ENCODE assay signal across 12 cellular contexts in the genomic region with DNA sequence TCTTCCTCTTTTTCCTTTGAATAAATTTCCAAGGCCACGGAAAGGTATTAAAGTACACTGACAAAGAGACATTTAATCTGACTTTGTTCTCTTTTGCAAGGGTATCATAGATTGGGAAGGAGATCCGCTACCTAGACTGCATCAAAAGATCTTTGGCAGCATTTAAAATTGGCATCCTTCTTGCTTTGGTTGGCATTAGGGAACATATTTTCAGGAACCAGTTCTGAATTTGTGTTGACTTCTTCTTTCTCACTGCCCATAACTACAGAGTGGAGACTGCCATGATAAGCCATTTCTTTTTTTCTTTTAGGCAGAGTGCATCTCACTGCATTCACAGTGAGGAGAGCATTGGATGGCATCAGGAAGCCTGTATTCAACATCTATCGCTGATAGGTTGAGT.
DNase-seq lines count a peak whose midpoint lies in the region; ATAC-seq and TF ChIP-seq lines count a peak whose summit lies in the region.
"Had no signal": no experiment of that assay in that cellular context is flagged by ENCODE, and none has a peak within 500 bp of the region (broad histone marks: within the 10 kb centered on the region; RNA-seq: fewer than 3 reads in every experiment).

No MANE protein-coding gene starts in this region.

- CTCF ChIA-PET in T-cell (lab: Charles Lee): interaction anchor here in 1 of 2 donors (0.6 kb wide), 1 partner anchor 1806 kb away, joined by 3 read pairs; no protein-coding TSS in a partner anchor

- no peaks in the 10 kb centered on the region for H3K9me3 ChIP-seq in upper lobe of right lung

- POLR2A ChIA-PET in activated naive CD8-positive, alpha-beta T cell treated with anti-CD3 and anti-CD28 coated beads, Interleukin-2, amount 10 ng/mL, durations not matched to agents 7 days and 5 days (lab: Charles Lee): no interaction called here
- POLR2A ChIA-PET in T-cell (lab: Charles Lee): no interaction called here

- H3K4me1 Mint-ChIP-seq in activated naive CD8-positive, alpha-beta T cell treated with anti-CD3 and anti-CD28 coated beads, Interleukin-2, amount 10 ng/mL, durations not matched to agents 7 days and 5 days: peaks cover 58% of the 10 kb centered on the region
- H3K4me1 Mint-ChIP-seq in activated naive CD8-positive, alpha-beta T cell treated with anti-CD3 and anti-CD28 coated beads, Interleukin-2, amount 50 U/mL, for 24 hours: peaks cover 75% of the 10 kb centered on the region
- H3K4me1 Mint-ChIP-seq in T-cell (peaks cover 79 to 84% (median 80%) of the 10 kb centered on the region in 3 donors), memory B cell (peaks cover 46% of the 10 kb centered on the region)

- no peaks in the 10 kb centered on the region for H3K27me3 Mint-ChIP-seq in activated naive CD8-positive, alpha-beta T cell treated with anti-CD3 and anti-CD28 coated beads, Interleukin-2, amount 10 ng/mL, durations not matched to agents 7 days and 5 days
- H3K27me3 Mint-ChIP-seq in activated naive CD8-positive, alpha-beta T cell treated with anti-CD3 and anti-CD28 coated beads, Interleukin-2, amount 50 U/mL, for 24 hours: no peaks in the 10 kb centered on the region
- H3K27me3 Mint-ChIP-seq in T-cell: no peaks in the 10 kb centered on the region
- no peaks in the 10 kb centered on the region for H3K27me3 Mint-ChIP-seq in memory B cell

- peak overlapping the region; percentile 8 for H3K27ac Mint-ChIP-seq in activated naive CD8-positive, alpha-beta T cell treated with anti-CD3 and anti-CD28 coated beads, Interleukin-2, amount 10 ng/mL, durations not matched to agents 7 days and 5 days
- H3K27ac Mint-ChIP-seq in activated naive CD8-positive, alpha-beta T cell treated with anti-CD3 and anti-CD28 coated beads, Interleukin-2, amount 50 U/mL, for 24 hours: no peak overlapping the region
- peak overlapping the region; percentile 60 to 82 for H3K27ac Mint-ChIP-seq in T-cell
- peak overlapping the region; percentile 96 for H3K27ac Mint-ChIP-seq in memory B cell

- H3K27me3 ChIP-seq in upper lobe of right lung: no peaks in the 10 kb centered on the region

- no peaks in the 10 kb centered on the region for H3K36me3 ChIP-seq in upper lobe of right lung

- intact Hi-C loops in upper lobe of right lung (cut with DNase I): no loop called here

- no peak overlapping the region for H3K27ac ChIP-seq in upper lobe of right lung
- H3K27ac ChIP-seq: KMS-11 had no signal

- peaks cover 2% of the 10 kb centered on the region for H3K9me3 Mint-ChIP-seq in activated naive CD8-positive, alpha-beta T cell treated with anti-CD3 and anti-CD28 coated beads, Interleukin-2, amount 10 ng/mL, durations not matched to agents 7 days and 5 days
- H3K9me3 Mint-ChIP-seq in activated naive CD8-positive, alpha-beta T cell treated with anti-CD3 and anti-CD28 coated beads, Interleukin-2, amount 50 U/mL, for 24 hours: no peaks in the 10 kb centered on the region
- H3K9me3 Mint-ChIP-seq in T-cell (no peaks in the 10 kb centered on the region), memory B cell (no peaks in the 10 kb centered on the region)

- H3K4me1 ChIP-seq in upper lobe of right lung: peaks cover 15% of the 10 kb centered on the region

- DNase-seq in activated naive CD8-positive, alpha-beta T cell treated with anti-CD3 and anti-CD28 coated beads, Interleukin-2, amount 10 ng/mL, durations not matched to agents 7 days and 5 days: no peak
- DNase-seq in activated naive CD8-positive, alpha-beta T cell treated with anti-CD3 and anti-CD28 coated beads, Interleukin-2, amount 50 U/mL, for 24 hours: no peak
- DNase-seq in T-cell (no peak), memory B cell (ENCODE audit: low spot score in 2 of 2) (no peak), upper lobe of right lung (no peak), T-helper 9 cell (no peak), HPDE6-E6E7 (ENCODE audit: extremely low spot score) (no peak), GOT3 (lab: John Stamatoyannopoulos, UW) (no peak)
- DNase-seq: AML-193, glutamatergic neuron, posterior cingulate gyrus had no signal

- H3K4me3 ChIP-seq in upper lobe of right lung: no peak overlapping the region

- no peak for ATAC-seq in activated naive CD8-positive, alpha-beta T cell treated with anti-CD3 and anti-CD28 coated beads, Interleukin-2, amount 10 ng/mL, durations not matched to agents 7 days and 5 days (ENCODE audit: low read depth)
- no peak for ATAC-seq in activated naive CD8-positive, alpha-beta T cell treated with anti-CD3 and anti-CD28 coated beads, Interleukin-2, amount 50 U/mL, for 24 hours
- ATAC-seq in T-cell (replicated peaks in 1 of 4): no peak
- no peak for ATAC-seq in memory B cell (ENCODE audit: low read depth)
- ATAC-seq in upper lobe of right lung: peak; percentile 45

- TF ChIP-seq CTCF in upper lobe of right lung (IDR thresholded peaks at IDR 0.05): no peak

- H3K4me3 Mint-ChIP-seq in activated naive CD8-positive, alpha-beta T cell treated with anti-CD3 and anti-CD28 coated beads, Interleukin-2, amount 10 ng/mL, durations not matched to agents 7 days and 5 days: no peak overlapping the region
- H3K4me3 Mint-ChIP-seq in activated naive CD8-positive, alpha-beta T cell treated with anti-CD3 and anti-CD28 coated beads, Interleukin-2, amount 50 U/mL, for 24 hours: no peak overlapping the region
- H3K4me3 Mint-ChIP-seq in T-cell (no peak overlapping the region), memory B cell (peak overlapping the region; percentile 29)

- H3K36me3 Mint-ChIP-seq in activated naive CD8-positive, alpha-beta T cell treated with anti-CD3 and anti-CD28 coated beads, Interleukin-2, amount 10 ng/mL, durations not matched to agents 7 days and 5 days: peaks cover 35% of the 10 kb centered on the region
- H3K36me3 Mint-ChIP-seq in activated naive CD8-positive, alpha-beta T cell treated with anti-CD3 and anti-CD28 coated beads, Interleukin-2, amount 50 U/mL, for 24 hours (ENCODE audit: low read depth): peaks cover 35% of the 10 kb centered on the region
- H3K36me3 Mint-ChIP-seq in T-cell: peaks cover 29% of the 10 kb centered on the region
- peaks cover 1% of the 10 kb centered on the region for H3K36me3 Mint-ChIP-seq in memory B cell
